Comparison of ENCODE assay signal across 8 cellular contexts in genomic region chrX:118603981-118604380, GRCh38.
DNase-seq lines count a peak whose midpoint lies in the region; ATAC-seq and TF ChIP-seq lines count a peak whose summit lies in the region.

No MANE protein-coding gene starts in this region.

- WGBS in ovary, 3 donors: 18 to 23% (median 18%) methylated on average over 7 of the region's 7 CpGs

- peak overlapping the region; percentile 67 for H3K27ac Mint-ChIP-seq in activated naive CD4-positive, alpha-beta T cell treated with anti-CD3 and anti-CD28 coated beads, Interleukin-2, amount 10 ng/mL, durations not matched to agents 7 days and 5 days

- no peak overlapping the region for H3K4me3 ChIP-seq in ovary

- H3K27me3 ChIP-seq in ovary: no peaks in the 10 kb centered on the region

- no peaks in the 10 kb centered on the region for H3K9me3 Mint-ChIP-seq in activated naive CD4-positive, alpha-beta T cell treated with anti-CD3 and anti-CD28 coated beads, Interleukin-2, amount 10 ng/mL, durations not matched to agents 7 days and 5 days

- no peak overlapping the region for H3K4me3 Mint-ChIP-seq in activated naive CD4-positive, alpha-beta T cell treated with anti-CD3 and anti-CD28 coated beads, Interleukin-2, amount 10 ng/mL, durations not matched to agents 7 days and 5 days

- DNase-seq in NCI-H187 (lab: John Stamatoyannopoulos, UW): peak; percentile 6 to 9
- no peak for DNase-seq in NCI-H187 treated with DMSO at 0.1 percent for 48 hours (lab: John Stamatoyannopoulos, UW)
- peak; percentile 70 for DNase-seq in NOMO-1 treated with DMSO at 0.1 percent for 48 hours (lab: John Stamatoyannopoulos, UW; ENCODE audit: unreplicated experiment)
- peak; percentile 26 for DNase-seq in activated naive CD4-positive, alpha-beta T cell treated with anti-CD3 and anti-CD28 coated beads, Interleukin-2, amount 10 ng/mL, durations not matched to agents 7 days and 5 days
- peak; percentile 31 for DNase-seq in glomerular endothelial cell (ENCODE audit: extremely low read depth, low read depth, low spot score)
- DNase-seq in ovary: peak in 4 of 5 donors; percentile 14 to 62 (median 36)

- no peak overlapping the region for H3K27ac ChIP-seq in ovary

- H3K4me1 Mint-ChIP-seq in activated naive CD4-positive, alpha-beta T cell treated with anti-CD3 and anti-CD28 coated beads, Interleukin-2, amount 10 ng/mL, durations not matched to agents 7 days and 5 days: peaks cover 8% of the 10 kb centered on the region

- CTCF ChIA-PET in activated naive CD4-positive, alpha-beta T cell treated with anti-CD3 and anti-CD28 coated beads, Interleukin-2, amount 10 ng/mL, durations not matched to agents 7 days and 5 days (lab: Charles Lee): interaction anchor here (0.6 kb wide), 1 partner anchor 144 kb away, joined by 3 read pairs; no protein-coding TSS in a partner anchor

- H3K4me1 ChIP-seq in ovary (ENCODE audit: insufficient read depth): no peaks in the 10 kb centered on the region

- peak; percentile 28 to 51 (median 46) for TF ChIP-seq CTCF in ovary (IDR thresholded peaks at IDR 0.05)

- no peaks in the 10 kb centered on the region for H3K27me3 Mint-ChIP-seq in activated naive CD4-positive, alpha-beta T cell treated with anti-CD3 and anti-CD28 coated beads, Interleukin-2, amount 10 ng/mL, durations not matched to agents 7 days and 5 days

- intact Hi-C loops in ovary (cut with DNase I): loop anchor here in 1 of 4 donors (10.0 kb wide), 1 partner anchor 149 kb away; no protein-coding TSS in a partner anchor

- ATAC-seq in HG03378 (IDR thresholded peaks at IDR 0.05; ENCODE audit: unreplicated experiment): peak; percentile 62
- no peak for ATAC-seq in GM21723 (IDR thresholded peaks at IDR 0.05; ENCODE audit: unreplicated experiment)

- no peaks in the 10 kb centered on the region for H3K9me3 ChIP-seq in ovary

- TF ChIP-seq EP300 in ovary (IDR thresholded peaks at IDR 0.05): no peak

- H3K36me3 Mint-ChIP-seq in activated naive CD4-positive, alpha-beta T cell treated with anti-CD3 and anti-CD28 coated beads, Interleukin-2, amount 10 ng/mL, durations not matched to agents 7 days and 5 days: peaks cover 47% of the 10 kb centered on the region

- H3K36me3 ChIP-seq in ovary: no peaks in the 10 kb centered on the region

- no peak for TF ChIP-seq POLR2A in ovary (IDR thresholded peaks at IDR 0.05)
